12 cellular contexts compared by ENCODE assay signal in the genomic region with DNA sequence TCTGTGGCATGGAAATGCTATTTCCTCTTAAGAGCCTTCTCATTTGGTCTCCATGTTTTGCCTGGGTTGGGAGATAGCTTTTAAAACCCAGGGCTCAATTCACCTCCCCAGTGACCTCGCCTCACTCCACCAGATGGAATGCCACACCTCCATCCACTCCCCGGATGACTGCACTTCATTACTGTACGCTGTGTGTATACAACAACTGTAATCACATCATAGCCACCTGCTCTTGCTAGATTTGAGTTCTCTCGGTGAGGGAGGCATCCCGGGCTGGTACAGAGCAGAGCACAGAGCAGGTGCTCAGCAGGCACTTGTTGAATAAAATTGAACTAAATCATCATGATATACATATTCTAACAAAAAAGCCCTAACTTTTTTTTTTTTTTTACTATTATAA. TPM values are rescaled to one million over a fixed set of nuclear protein-coding genes. Genes with fewer than 3 reads are reported as not detected.
A peak's percentile ranks its signal among the peaks of the same experiment; 100 is the strongest.
DNase-seq lines count a peak whose midpoint lies in the region; ATAC-seq lines count a peak whose summit lies in the region.
"Had no signal": no experiment of that assay in that cellular context is flagged by ENCODE, and none has a peak within 500 bp of the region (broad histone marks: within the 10 kb centered on the region; RNA-seq: fewer than 3 reads in every experiment).

No MANE protein-coding gene starts in this region.

- peak; percentile 62 for DNase-seq in DMS79 (lab: John Stamatoyannopoulos, UW)
- peak; percentile 46 for DNase-seq in NCI-H2081 treated with DMSO at 0.1 percent for 48 hours (lab: John Stamatoyannopoulos, UW)
- DNase-seq in NCI-H82 treated with DMSO at 0.1 percent for 48 hours (lab: John Stamatoyannopoulos, UW; ENCODE audit: unreplicated experiment) = peak; percentile 75
- peak; percentile 57 to 80 for DNase-seq in left colon
- no peak for DNase-seq in OCI-M2 (lab: John Stamatoyannopoulos, UW; ENCODE audit: unreplicated experiment)
- no peak for DNase-seq in activated CD4-positive, alpha-beta T cell treated with anti-CD3 and anti-CD28 coated beads, Interleukin-2, amount 50 U/mL, for 4 hours
- DNase-seq: hippocampal formation, lower lobe of right lung had no signal

- no peaks in the 10 kb centered on the region for H3K9me3 Mint-ChIP-seq in activated T-helper 17 cell treated with anti-CD3 and anti-CD28 coated beads, Interleukin-2, amount 50 U/mL, for 72 hours

- no peaks in the 10 kb centered on the region for H3K27me3 Mint-ChIP-seq in activated T-helper 17 cell treated with anti-CD3 and anti-CD28 coated beads, Interleukin-2, amount 50 U/mL, for 72 hours

- no peak overlapping the region for H3K4me3 Mint-ChIP-seq in activated T-helper 17 cell treated with anti-CD3 and anti-CD28 coated beads, Interleukin-2, amount 50 U/mL, for 72 hours
- H3K4me3 Mint-ChIP-seq: neural progenitor cell had no signal

- no peaks in the 10 kb centered on the region for H3K4me1 Mint-ChIP-seq in activated T-helper 17 cell treated with anti-CD3 and anti-CD28 coated beads, Interleukin-2, amount 50 U/mL, for 72 hours

- H3K36me3 Mint-ChIP-seq in activated T-helper 17 cell treated with anti-CD3 and anti-CD28 coated beads, Interleukin-2, amount 50 U/mL, for 72 hours (ENCODE audit: low read depth) = peaks cover 1% of the 10 kb centered on the region

- intact Hi-C loops in left colon (cut with DNase I, micrococcal nuclease) = loop anchor here (2.0 to 10.0 kb wide), 3 partner anchors 498 to 658 kb away; no protein-coding TSS in a partner anchor

- ATAC-seq in left colon (peak; percentile 93), HG03342 (IDR thresholded peaks at IDR 0.05; ENCODE audit: unreplicated experiment) (no peak)
- no peak for ATAC-seq in activated T-helper 17 cell treated with anti-CD3 and anti-CD28 coated beads, Interleukin-2, amount 50 U/mL, for 72 hours (replicated peaks)
- ATAC-seq: lower lobe of right lung had no signal

- H3K27ac Mint-ChIP-seq in activated T-helper 17 cell treated with anti-CD3 and anti-CD28 coated beads, Interleukin-2, amount 50 U/mL, for 72 hours = no peak overlapping the region

RNA-seq across cellular contexts. Expression of gene SDE2, which starts 26.0 kb away (rescaled TPM):
- total RNA-seq in left colon = 10 to 100 TPM; 16.2 to 16.4 TPM
- total RNA-seq in activated T-helper 17 cell treated with anti-CD3 and anti-CD28 coated beads, Interleukin-2, amount 50 U/mL, for 72 hours = 10 to 100 TPM; 16.1 to 18.0 TPM

RNA-seq across cellular contexts. Expression of gene LEFTY2, which starts 32.1 kb away (rescaled TPM):
- 10 to 100 TPM in 1 of 2 donors, under 1 TPM in 1; 0.36 to 74.3 TPM for total RNA-seq in left colon
- total RNA-seq in activated T-helper 17 cell treated with anti-CD3 and anti-CD28 coated beads, Interleukin-2, amount 50 U/mL, for 72 hours = not detected
- total RNA-seq: G401 had no signal

RNA-seq across cellular contexts. Expression of gene PYCR2, which starts 49.1 kb away (rescaled TPM):
- total RNA-seq in left colon = 10 to 100 TPM; 34.8 to 42.3 TPM
- total RNA-seq in activated T-helper 17 cell treated with anti-CD3 and anti-CD28 coated beads, Interleukin-2, amount 50 U/mL, for 72 hours = 100 to 1,000 TPM in 1 of 2 donors, 10 to 100 TPM in 1; 63.2 to 105 TPM

Comparison
In these comparisons a context has a peak if more than half of its experiments do, and no peak if none do; other contexts are left out.
1. DNase-seq: peak in DMS79 (single experiment), NCI-H2081 treated with DMSO at 0.1 percent for 48 hours (single experiment), NCI-H82 treated with DMSO at 0.1 percent for 48 hours (single experiment) and left colon (2 of 2); none in OCI-M2 (single experiment) and activated CD4-positive, alpha-beta T cell treated with anti-CD3 and anti-CD28 coated beads, Interleukin-2, amount 50 U/mL, for 4 hours (0 of 2).